In genomic region chr17:13626703-13627102, GRCh38 we compare ENCODE assay signal across 18 cellular contexts. TPM values are rescaled to one million over a fixed set of nuclear protein-coding genes. Genes with fewer than 3 reads are reported as not detected.
DNase-seq lines count a peak whose midpoint lies in the region; FAIRE-seq and TF ChIP-seq lines count a peak whose summit lies in the region.
"Had no signal": no experiment of that assay in that cellular context is flagged by ENCODE, and none has a peak within 500 bp of the region (broad histone marks: within the 10 kb centered on the region; RNA-seq: fewer than 3 reads in every experiment).

No MANE protein-coding gene starts in this region.

- H3K4me3 ChIP-seq in breast epithelium (no peak overlapping the region), fibroblast of mammary gland (ENCODE audit: control insufficient read depth, low read depth, low read length) (no peak overlapping the region)
- H3K4me3 ChIP-seq: gastroesophageal sphincter had no signal

- H3K27me3 Mint-ChIP-seq in MCF 10A (ENCODE audit: insufficient read depth, unreplicated experiment): no peaks in the 10 kb centered on the region

- no peak overlapping the region for H3K4me3 Mint-ChIP-seq in MCF 10A (ENCODE audit: unreplicated experiment)
- H3K4me3 Mint-ChIP-seq: activated CD4-positive, alpha-beta T cell treated with anti-CD3 and anti-CD28 coated beads, Interleukin-2, amount 10 ng/mL, durations not matched to agents 24 days and 14 days; activated T-cell treated with anti-CD3 and anti-CD28 coated beads, Interleukin-2, amount 50 U/mL, for 24 hours; dendritic cell treated with granulocyte-macrophage colony-stimulating factor and Interleukin-4, amounts not matched to agents 40 ng/mL and 50 ng/mL, for 4 days had no signal

- BruUV-seq in MCF 10A (replicated peaks; lab: Mats Ljungman, UMichigan): no TSS peak

- H3K27ac Mint-ChIP-seq in MCF 10A (ENCODE audit: low read depth, unreplicated experiment): no peak overlapping the region
- H3K27ac Mint-ChIP-seq: activated CD4-positive, alpha-beta T cell treated with anti-CD3 and anti-CD28 coated beads, Interleukin-2, amount 10 ng/mL, durations not matched to agents 24 days and 14 days; activated T-cell treated with anti-CD3 and anti-CD28 coated beads, Interleukin-2, amount 50 U/mL, for 24 hours; dendritic cell treated with granulocyte-macrophage colony-stimulating factor and Interleukin-4, amounts not matched to agents 40 ng/mL and 50 ng/mL, for 4 days had no signal

- peak; percentile 69 for DNase-seq in MCF 10A (ENCODE audit: unreplicated experiment)
- no peak for DNase-seq in breast epithelium (ENCODE audit: low spot score in 2 of 2)
- DNase-seq in SW480 (ENCODE audit: low spot score): peak; percentile 67
- peak; percentile 87 for DNase-seq in fibroblast of mammary gland (ENCODE audit: low read depth)
- DNase-seq in urothelium cell line (ENCODE audit: low spot score): peak; percentile 59
- DNase-seq in iPS-NIHi11 (ENCODE audit: low spot score): no peak
- DNase-seq in NCI-H748 treated with DMSO at 0.1 percent for 48 hours (lab: John Stamatoyannopoulos, UW): no peak
- DNase-seq in HUDEP-2 (lab: John Stamatoyannopoulos, UW; ENCODE audit: unreplicated experiment in 76 of 76): no peak
- DNase-seq: activated CD4-positive, alpha-beta T cell treated with anti-CD3 and anti-CD28 coated beads, Interleukin-2, amount 10 ng/mL, durations not matched to agents 24 days and 14 days; activated T-cell treated with anti-CD3 and anti-CD28 coated beads, Interleukin-2, amount 50 U/mL, for 24 hours; GDM1; islet precursor cell; NCI-H2081; NCI-H82; stimulated activated naive CD4-positive, alpha-beta T cell treated with Interleukin-2 at 50 U/mL for 16 hours had no signal

- no peaks in the 10 kb centered on the region for H3K9me3 ChIP-seq in breast epithelium

- H3K9me3 Mint-ChIP-seq in MCF 10A (ENCODE audit: unreplicated experiment): no peaks in the 10 kb centered on the region
- H3K9me3 Mint-ChIP-seq: activated CD4-positive, alpha-beta T cell treated with anti-CD3 and anti-CD28 coated beads, Interleukin-2, amount 10 ng/mL, durations not matched to agents 24 days and 14 days; activated T-cell treated with anti-CD3 and anti-CD28 coated beads, Interleukin-2, amount 50 U/mL, for 24 hours had no signal

- H3K27me3 ChIP-seq in breast epithelium: no peaks in the 10 kb centered on the region
- H3K27me3 ChIP-seq: gastroesophageal sphincter had no signal

- no peaks in the 10 kb centered on the region for H3K36me3 Mint-ChIP-seq in MCF 10A (ENCODE audit: insufficient read depth, unreplicated experiment)

- POLR2A ChIA-PET in MCF 10A (lab: Yijun Ruan, JAX): no interaction called here

- CTCF ChIA-PET in MCF 10A (lab: Yijun Ruan, JAX): interaction anchor here (0.6 kb wide), 2 partner anchors 180 to 423 kb away, joined by 3 read pairs; no protein-coding TSS in a partner anchor

- peaks cover 11% of the 10 kb centered on the region for H3K4me1 Mint-ChIP-seq in MCF 10A (ENCODE audit: insufficient read depth, unreplicated experiment)
- H3K4me1 Mint-ChIP-seq: activated CD4-positive, alpha-beta T cell treated with anti-CD3 and anti-CD28 coated beads, Interleukin-2, amount 10 ng/mL, durations not matched to agents 24 days and 14 days had no signal

- no peak for TF ChIP-seq POLR2A in breast epithelium (IDR thresholded peaks at IDR 0.05)

- FAIRE-seq in urothelium cell line (lab: Jason Lieb, UNC): no peak

- intact Hi-C loops in MCF 10A (cut with micrococcal nuclease) (no loop called here), breast epithelium (cut with DNase I; ENCODE audit: low total_unique reads) (no loop called here)

- no peaks in the 10 kb centered on the region for H3K4me1 ChIP-seq in breast epithelium
- H3K4me1 ChIP-seq: gastroesophageal sphincter had no signal

- H3K27ac ChIP-seq in breast epithelium: no peak overlapping the region
- H3K27ac ChIP-seq: 22Rv1, gastroesophageal sphincter had no signal

- no peak for TF ChIP-seq CTCF in MCF 10A (IDR thresholded peaks at IDR 0.05; ENCODE audit: unreplicated experiment)
- TF ChIP-seq CTCF in breast epithelium (IDR thresholded peaks at IDR 0.05): no peak
- TF ChIP-seq CTCF in fibroblast of mammary gland (conservative IDR thresholded peaks at IDR 0.05; ENCODE audit: control insufficient read depth, insufficient read depth, low read depth, low read length): no peak

- no peaks in the 10 kb centered on the region for H3K36me3 ChIP-seq in breast epithelium
- H3K36me3 ChIP-seq: gastroesophageal sphincter had no signal

RNA-seq across cellular contexts. Expression of gene HS3ST3A1, which starts 25.0 kb away (rescaled TPM):
- total RNA-seq in MCF 10A (2022) (7.3 and 10.4 TPM in 2 replicates), breast epithelium (1 to 10 TPM in 2 of 3 donors, under 1 TPM in 1; 0.66 to 1.4 (median 1.0) TPM)

Comparison
In these comparisons a context has a peak if more than half of its experiments do, and no peak if none do; other contexts are left out.
1. DNase-seq: peak in MCF 10A (single experiment), SW480 (single experiment), fibroblast of mammary gland (single experiment) and urothelium cell line (single experiment); none in breast epithelium (0 of 2), iPS-NIHi11 (single experiment), NCI-H748 treated with DMSO at 0.1 percent for 48 hours (single experiment) and HUDEP-2 (0 of 76).